ENCODE assay signal across 18 cellular contexts in the genomic region with DNA sequence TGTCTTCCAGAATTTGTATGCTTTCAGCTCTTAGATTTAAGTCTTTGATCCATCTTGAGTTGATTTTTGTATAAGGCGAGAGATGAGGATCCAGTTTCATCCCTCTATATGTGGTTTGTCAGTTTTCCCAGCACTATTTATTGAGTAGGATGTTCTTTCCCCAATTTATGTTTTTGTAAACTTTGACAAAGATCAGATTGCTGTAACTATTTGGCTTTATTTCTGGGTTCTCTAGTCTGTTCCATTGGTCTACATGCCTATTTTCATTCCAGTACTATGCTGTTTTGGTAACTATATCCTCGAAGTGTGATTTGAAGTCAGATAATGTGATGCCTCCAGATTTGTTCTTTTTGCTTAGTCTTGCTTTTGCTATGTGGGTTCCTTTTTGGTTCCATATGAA.
DNase-seq lines count a peak whose midpoint lies in the region; ATAC-seq and TF ChIP-seq lines count a peak whose summit lies in the region.
"Had no signal": no experiment of that assay in that cellular context is flagged by ENCODE, and none has a peak within 500 bp of the region (broad histone marks: within the 10 kb centered on the region; RNA-seq: fewer than 3 reads in every experiment).

No MANE protein-coding gene starts in this region.

- H3K9me2 ChIP-seq in PC-3 (replicated peaks; ENCODE audit: low read length) = no peaks in the 10 kb centered on the region

- BruUV-seq in PC-3 (replicated peaks; lab: Mats Ljungman, UMichigan) = no TSS peak

- H3K9me3 Mint-ChIP-seq in type B pancreatic cell = no peaks in the 10 kb centered on the region
- H3K9me3 Mint-ChIP-seq: CD4-positive, alpha-beta T cell; CD8-positive, alpha-beta T cell had no signal

- CTCF ChIA-PET in PC-3 (lab: Charles Lee) = no interaction called here

- H3K36me3 ChIP-seq in adipocyte (ENCODE audit: control insufficient read depth, insufficient read depth, low read length, severe bottlenecking) = no peaks in the 10 kb centered on the region
- H3K36me3 ChIP-seq in PC-3 (ENCODE audit: low read depth, low read length) = no peaks in the 10 kb centered on the region
- H3K36me3 ChIP-seq: BLaER1 treated with 17β-estradiol and CSF1 and Interleukin-3, amounts not matched to agents 10 nM and 100 nM had no signal

- no peak overlapping the region for H3K4me3 Mint-ChIP-seq in type B pancreatic cell
- H3K4me3 Mint-ChIP-seq: B cell; CD4-positive, alpha-beta T cell; CD8-positive, alpha-beta T cell had no signal

- no peaks in the 10 kb centered on the region for H3K4me1 Mint-ChIP-seq in type B pancreatic cell (ENCODE audit: unreplicated experiment)
- H3K4me1 Mint-ChIP-seq: B cell had no signal

- H3K9me3 ChIP-seq in adipocyte (ENCODE audit: control insufficient read depth, low read length) (no peaks in the 10 kb centered on the region), PC-3 (ENCODE audit: low read length) (no peaks in the 10 kb centered on the region)
- H3K9me3 ChIP-seq: A549, Caco-2 had no signal

- DNase-seq in adipocyte (ENCODE audit: low read depth) = peak; percentile 67
- DNase-seq in dedifferentiated amniotic fluid mesenchymal stem cell (ENCODE audit: extremely low spot score) = peak; percentile 29
- peak; percentile 78 for DNase-seq in fibroblast of peridontal ligament (ENCODE audit: extremely low read depth)
- no peak for DNase-seq in NCI-H345 (lab: John Stamatoyannopoulos, UW)
- DNase-seq in type B pancreatic cell (ENCODE audit: extremely low spot score, unreplicated experiment) = no peak
- no peak for DNase-seq in PC-3
- DNase-seq: AML-193; Caco-2; Calu3; CD4-positive, alpha-beta T cell; CD8-positive, alpha-beta T cell; DMS79 treated with DMSO at 0.1 percent for 48 hours; GF-D8 had no signal

- no peak for ATAC-seq in PC-3
- ATAC-seq: A549; CD8-positive, alpha-beta T cell had no signal

- H3K4me1 ChIP-seq in adipocyte (ENCODE audit: control insufficient read depth, insufficient read depth, low read length) = no peaks in the 10 kb centered on the region
- H3K4me1 ChIP-seq in PC-3 (ENCODE audit: insufficient read depth, low read length) = peaks cover 9% of the 10 kb centered on the region; the same call in 1 of the 2 replicates
- H3K4me1 ChIP-seq: BLaER1 treated with 17β-estradiol and CSF1 and Interleukin-3, amounts not matched to agents 10 nM and 100 nM; Caco-2 had no signal

- no peak for TF ChIP-seq CTCF in type B pancreatic cell (conservative IDR thresholded peaks at IDR 0.05)
- TF ChIP-seq CTCF in PC-3 (conservative IDR thresholded peaks at IDR 0.05; ENCODE audit: low read depth, low read length) = no peak

- no peak overlapping the region for H3K27ac Mint-ChIP-seq in type B pancreatic cell
- H3K27ac Mint-ChIP-seq: B cell; CD4-positive, alpha-beta T cell; CD8-positive, alpha-beta T cell had no signal

- no peaks in the 10 kb centered on the region for H3K27me3 Mint-ChIP-seq in type B pancreatic cell
- H3K27me3 Mint-ChIP-seq: B cell; CD4-positive, alpha-beta T cell had no signal

- H4K20me1 ChIP-seq in PC-3 (ENCODE audit: low read length) = no peaks in the 10 kb centered on the region
- H4K20me1 ChIP-seq: BLaER1 treated with 17β-estradiol and CSF1 and Interleukin-3, amounts not matched to agents 10 nM and 100 nM had no signal

- no peak overlapping the region for H3K4me2 ChIP-seq in PC-3 (ENCODE audit: low read length)
- H3K4me2 ChIP-seq: A549; BLaER1 treated with 17β-estradiol and CSF1 and Interleukin-3, amounts not matched to agents 10 nM and 100 nM had no signal

- no peak overlapping the region for H3K27ac ChIP-seq in PC-3 (ENCODE audit: low read length)
- H3K27ac ChIP-seq: 22Rv1; A549; BLaER1 treated with 17β-estradiol and CSF1 and Interleukin-3, amounts not matched to agents 10 nM and 100 nM; C4-2B had no signal

- no peak overlapping the region for H3K9ac ChIP-seq in adipocyte (ENCODE audit: low read length)
- no peak overlapping the region for H3K9ac ChIP-seq in PC-3 (ENCODE audit: low read length)
- H3K9ac ChIP-seq: BLaER1 treated with 17β-estradiol and CSF1 and Interleukin-3, amounts not matched to agents 10 nM and 100 nM had no signal

- POLR2A ChIA-PET in PC-3 (lab: Charles Lee; ENCODE audit: unreplicated experiment) = no interaction called here

- H3K4me3 ChIP-seq in adipocyte (ENCODE audit: low read length) = no peak overlapping the region
- no peak overlapping the region for H3K4me3 ChIP-seq in PC-3 (ENCODE audit: low read length)
- H3K4me3 ChIP-seq: A549; BLaER1 treated with 17β-estradiol and CSF1 and Interleukin-3, amounts not matched to agents 10 nM and 100 nM had no signal

- no peaks in the 10 kb centered on the region for H3K36me3 Mint-ChIP-seq in type B pancreatic cell
- H3K36me3 Mint-ChIP-seq: CD8-positive, alpha-beta T cell had no signal

- H2AFZ ChIP-seq in PC-3 (ENCODE audit: low read length) = no peak overlapping the region

- no peaks in the 10 kb centered on the region for H3K79me2 ChIP-seq in PC-3 (ENCODE audit: low read length)

- H3K27me3 ChIP-seq in adipocyte (replicated peaks; ENCODE audit: control insufficient read depth, insufficient read depth, low read length) (no peaks in the 10 kb centered on the region), PC-3 (ENCODE audit: low read length) (no peaks in the 10 kb centered on the region)
- H3K27me3 ChIP-seq: BLaER1 treated with 17β-estradiol and CSF1 and Interleukin-3, amounts not matched to agents 10 nM and 100 nM had no signal

- intact Hi-C loops in PC-3 (cut with micrococcal nuclease) = no loop called here

- H3F3A ChIP-seq in PC-3 (ENCODE audit: low read length, unreplicated experiment) = no peaks in the 10 kb centered on the region

Comparison
In these comparisons a context has a peak if more than half of its experiments do, and no peak if none do; other contexts are left out.
1. DNase-seq: peak in adipocyte (single experiment), dedifferentiated amniotic fluid mesenchymal stem cell (single experiment) and fibroblast of peridontal ligament (single experiment); none in NCI-H345 (single experiment), type B pancreatic cell (single experiment) and PC-3 (single experiment).